Comparison of ENCODE assay signal across 8 cellular contexts in genomic region chr19:21655540-21656126, GRCh38.
"Had no signal": no experiment of that assay in that cellular context is flagged by ENCODE, and none has a peak within 500 bp of the region (broad histone marks: within the 10 kb centered on the region; RNA-seq: fewer than 3 reads in every experiment).

No MANE protein-coding gene starts in this region.

- H3K4me1 ChIP-seq: HAP-1 had no signal

- H3K36me3 ChIP-seq: HAP-1 had no signal

- H3K4me3 ChIP-seq: GM23338, HAP-1 had no signal

- H3K4me2 ChIP-seq: GM23338 had no signal

- H3K9me3 ChIP-seq: HAP-1 had no signal

- H3K4me1 Mint-ChIP-seq: GM23338 had no signal

- H3K27ac Mint-ChIP-seq: GM23338, HFFc6 had no signal

- DNase-seq: H7, HFFc6, IMR-90, KBM-7 had no signal

- H2AFZ ChIP-seq: GM23338 had no signal

- H3K4me3 Mint-ChIP-seq: GM23338, HFFc6 had no signal

- FAIRE-seq: HTR-8/SVneo had no signal

- ATAC-seq: GM23338, HCT116 had no signal
